In genomic region chr19:46954502-46955004, GRCh38 we compare ENCODE assay signal across 10 cellular contexts.
DNase-seq lines count a peak whose midpoint lies in the region; ATAC-seq, FAIRE-seq and TF ChIP-seq lines count a peak whose summit lies in the region.
"Had no signal": no experiment of that assay in that cellular context is flagged by ENCODE, and none has a peak within 500 bp of the region (broad histone marks: within the 10 kb centered on the region; RNA-seq: fewer than 3 reads in every experiment).

No MANE protein-coding gene starts in this region.

- H3K9me3 ChIP-seq in Loucy (ENCODE audit: insufficient read depth, low read depth, low read length): no peaks in the 10 kb centered on the region

- no peak for TF ChIP-seq CTCF in Loucy (conservative IDR thresholded peaks at IDR 0.05; ENCODE audit: low read length)
- no peak for TF ChIP-seq CTCF in progenitor cell of endocrine pancreas (IDR thresholded peaks at IDR 0.05; ENCODE audit: unreplicated experiment)

- peaks cover 15% of the 10 kb centered on the region; the same call in 1 of the 2 replicates for H3F3A ChIP-seq in Loucy (ENCODE audit: low read depth)

- ATAC-seq in GM18873 (IDR thresholded peaks at IDR 0.05; ENCODE audit: low FRiP score, unreplicated experiment): no peak

- peaks cover 77% of the 10 kb centered on the region for H3K79me2 ChIP-seq in Loucy (ENCODE audit: insufficient read depth, low read length)

- peak overlapping the region; percentile 90 for H3K27ac Mint-ChIP-seq in progenitor cell of endocrine pancreas

- H3K27me3 ChIP-seq in Loucy (ENCODE audit: insufficient read depth, low read length, poor library complexity, severe bottlenecking): no peaks in the 10 kb centered on the region

- peak overlapping the region; percentile 67 for H3K4me3 ChIP-seq in Loucy (ENCODE audit: low read length, poor library complexity, severe bottlenecking)

- H3K36me3 ChIP-seq in Loucy (ENCODE audit: insufficient read depth, low read length): peaks cover 17% of the 10 kb centered on the region; the same call in 1 of the 2 replicates

- DNase-seq in GM19238 (ENCODE audit: insufficient read length, low spot score): peak; percentile 37
- DNase-seq in progenitor cell of endocrine pancreas (ENCODE audit: low spot score, unreplicated experiment): no peak
- DNase-seq in AG08396 (ENCODE audit: low spot score): no peak
- DNase-seq in frontal cortex (ENCODE audit: low spot score in 2 of 2): no peak
- DNase-seq in NCI-H1436 (lab: John Stamatoyannopoulos, UW): no peak
- DNase-seq: cortex of kidney, NCI-H2081 had no signal

- peaks cover 6% of the 10 kb centered on the region for H3K36me3 Mint-ChIP-seq in progenitor cell of endocrine pancreas (ENCODE audit: insufficient read depth)

- H2AFZ ChIP-seq in Loucy (ENCODE audit: low read length): no peak overlapping the region

- peaks cover 30% of the 10 kb centered on the region for H4K20me1 ChIP-seq in Loucy (ENCODE audit: insufficient read depth, low read length, poor library complexity, severe bottlenecking)

- H3K4me1 Mint-ChIP-seq in progenitor cell of endocrine pancreas (ENCODE audit: low read depth): peaks cover 38% of the 10 kb centered on the region

- H3K9me2 ChIP-seq in Loucy (replicated peaks; ENCODE audit: low read depth, low read length): no peaks in the 10 kb centered on the region

- peaks cover 36% of the 10 kb centered on the region for H3K4me1 ChIP-seq in Loucy (ENCODE audit: insufficient read depth, low read length, poor library complexity, severe bottlenecking)

- H3K27ac ChIP-seq in cingulate gyrus (ENCODE audit: low read depth, low read length): peak overlapping the region; percentile 22

- no peaks in the 10 kb centered on the region for H3K9me3 Mint-ChIP-seq in progenitor cell of endocrine pancreas (ENCODE audit: low read depth)

- no peak overlapping the region for H3K4me3 Mint-ChIP-seq in progenitor cell of endocrine pancreas (ENCODE audit: low read depth)

- no peak for FAIRE-seq in frontal cortex (lab: Jason Lieb, UNC)

- H3K4me2 ChIP-seq in Loucy (ENCODE audit: low read depth, low read length, poor library complexity, severe bottlenecking): peak overlapping the region; percentile 72

- H3K27me3 Mint-ChIP-seq in progenitor cell of endocrine pancreas: no peaks in the 10 kb centered on the region

- H3K9ac ChIP-seq in Loucy (ENCODE audit: low read depth, low read length, poor library complexity, severe bottlenecking): peak overlapping the region; percentile 38
